In the genomic region with DNA sequence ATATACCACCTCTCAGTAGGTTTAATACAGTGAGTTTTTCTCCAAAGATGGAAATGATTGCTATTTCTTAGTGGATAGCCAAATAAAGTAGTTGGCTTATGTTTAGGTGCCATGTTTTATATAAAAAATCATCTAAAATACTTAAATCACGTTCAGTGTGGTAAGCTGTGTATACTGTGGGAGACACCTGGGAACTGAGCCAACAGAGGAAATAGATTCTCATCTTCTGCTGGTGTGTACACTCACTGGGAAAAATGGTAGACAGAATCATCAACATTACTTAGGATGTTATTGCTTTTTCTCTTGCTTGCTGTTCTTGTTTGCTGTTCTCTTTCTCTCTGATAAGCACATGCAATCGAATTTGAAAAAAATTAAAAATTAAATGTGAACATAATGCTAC, we compare ENCODE assay signal across 10 cellular contexts.
DNase-seq lines count a peak whose midpoint lies in the region; TF ChIP-seq lines count a peak whose summit lies in the region.
"Had no signal": no experiment of that assay in that cellular context is flagged by ENCODE, and none has a peak within 500 bp of the region (broad histone marks: within the 10 kb centered on the region; RNA-seq: fewer than 3 reads in every experiment).

No MANE protein-coding gene starts in this region.

- H3F3A ChIP-seq in smooth muscle cell (ENCODE audit: low read depth), result no peaks in the 10 kb centered on the region

- TF ChIP-seq CTCF in fibroblast of villous mesenchyme (IDR thresholded peaks at IDR 0.05; ENCODE audit: insufficient read depth, low read depth, low read length) (no peak), smooth muscle cell (IDR thresholded peaks at IDR 0.05; ENCODE audit: borderline replicate concordance, insufficient read depth, poor library complexity, severe bottlenecking) (no peak), lower leg skin (IDR thresholded peaks at IDR 0.05) (no peak)

- DNase-seq in EH (ENCODE audit: low read depth), result peak; percentile 65
- peak; percentile 34 for DNase-seq in NCI-H1092 (lab: John Stamatoyannopoulos, UW)
- DNase-seq in SHP77 treated with DMSO at 0.1 percent for 48 hours (lab: John Stamatoyannopoulos, UW), result peak; percentile 5
- DNase-seq in fibroblast of villous mesenchyme (ENCODE audit: low read depth), result peak; percentile 10
- DNase-seq in smooth muscle cell (lab: John Stamatoyannopoulos, UW; ENCODE audit: unreplicated experiment), result no peak
- no peak for DNase-seq in lower leg skin (ENCODE audit: low spot score in 2 of 2)
- no peak for DNase-seq in NCI-H187 (lab: John Stamatoyannopoulos, UW)
- DNase-seq: activated naive CD4-positive, alpha-beta T cell; CD8-positive, alpha-beta T cell; sigmoid colon had no signal

- H3K4me2 ChIP-seq in smooth muscle cell, result no peak overlapping the region

- no peak overlapping the region for H2AFZ ChIP-seq in smooth muscle cell (ENCODE audit: low read depth)

- H3K4me3 ChIP-seq in fibroblast of villous mesenchyme (ENCODE audit: low read depth, low read length) (no peak overlapping the region), smooth muscle cell (no peak overlapping the region), lower leg skin (ENCODE audit: low read depth, poor library complexity, severe bottlenecking) (no peak overlapping the region)
- H3K4me3 ChIP-seq: sigmoid colon had no signal

- 83% methylated on average over 2 of the region's 2 CpGs for WGBS in smooth muscle cell (ENCODE audit: low lambda C conversion rate)
- WGBS in lower leg skin, 2 donors, result 47 to 49% methylated on average over 2 of the region's 2 CpGs

- no peak overlapping the region for H3K9ac ChIP-seq in smooth muscle cell (ENCODE audit: low read depth)

- no peaks in the 10 kb centered on the region for H4K20me1 ChIP-seq in smooth muscle cell (ENCODE audit: low read depth)

- H3K4me1 ChIP-seq in smooth muscle cell (ENCODE audit: low read depth), result peaks cover 8% of the 10 kb centered on the region
- H3K4me1 ChIP-seq: sigmoid colon had no signal

- no peaks in the 10 kb centered on the region for H3K79me2 ChIP-seq in smooth muscle cell (ENCODE audit: low read depth)

- TF ChIP-seq POLR2A in lower leg skin (IDR thresholded peaks at IDR 0.05), result no peak

- no peaks in the 10 kb centered on the region for H3K9me3 ChIP-seq in smooth muscle cell (replicated peaks; ENCODE audit: low read depth)
- H3K9me3 ChIP-seq: sigmoid colon had no signal

- no peak overlapping the region for H3K27ac ChIP-seq in smooth muscle cell (ENCODE audit: low read depth)
- H3K27ac ChIP-seq: sigmoid colon had no signal

- no peaks in the 10 kb centered on the region for H3K36me3 ChIP-seq in smooth muscle cell (ENCODE audit: low read depth)
- H3K36me3 ChIP-seq: sigmoid colon had no signal

- H3K27me3 ChIP-seq in smooth muscle cell (ENCODE audit: low read depth), result peaks cover 6% of the 10 kb centered on the region
- H3K27me3 ChIP-seq: sigmoid colon had no signal

- intact Hi-C loops in lower leg skin (cut with DNase I; ENCODE audit: low total_unique reads), result no loop called here

Comparison
In these comparisons a context has a peak if more than half of its experiments do, and no peak if none do; other contexts are left out.
1. DNase-seq: peak in EH (single experiment), NCI-H1092 (single experiment), SHP77 treated with DMSO at 0.1 percent for 48 hours (single experiment) and fibroblast of villous mesenchyme (single experiment); none in smooth muscle cell (single experiment), lower leg skin (0 of 2) and NCI-H187 (0 of 2).